Comparison of ENCODE assay signal across 8 cellular contexts in genomic region chr19:53977429-53977990, GRCh38. TPM values are rescaled to one million over a fixed set of nuclear protein-coding genes. Genes with fewer than 3 reads are reported as not detected.
A peak's percentile ranks its signal among the peaks of the same experiment; 100 is the strongest.
DNase-seq lines count a peak whose midpoint lies in the region; ATAC-seq and TF ChIP-seq lines count a peak whose summit lies in the region.

No MANE protein-coding gene starts in this region.

- no peak overlapping the region for H3K27ac Mint-ChIP-seq in activated CD8-positive, alpha-beta T cell treated with anti-CD3 and anti-CD28 coated beads, Interleukin-2, amount 10 ng/mL, durations not matched to agents 7 days and 5 days
- H3K27ac Mint-ChIP-seq in effector memory CD8-positive, alpha-beta T cell: no peak overlapping the region

- no peak overlapping the region for H3K27ac ChIP-seq in lower lobe of right lung

- H3K36me3 Mint-ChIP-seq in activated CD8-positive, alpha-beta T cell treated with anti-CD3 and anti-CD28 coated beads, Interleukin-2, amount 10 ng/mL, durations not matched to agents 7 days and 5 days (ENCODE audit: low read depth): peaks cover 4% of the 10 kb centered on the region
- H3K36me3 Mint-ChIP-seq in effector memory CD8-positive, alpha-beta T cell (ENCODE audit: insufficient read depth): peaks cover 3% of the 10 kb centered on the region

- CTCF ChIA-PET in activated CD8-positive, alpha-beta T cell treated with anti-CD3 and anti-CD28 coated beads, Interleukin-2, amount 10 ng/mL, durations not matched to agents 7 days and 5 days (lab: Charles Lee): interaction anchor here (1.2 kb wide), 1 partner anchor 46 kb away, joined by 5 read pairs; no protein-coding TSS in a partner anchor

- intact Hi-C loops in lower lobe of right lung (cut with DNase I): no loop called here

- H3K4me1 ChIP-seq in lower lobe of right lung: peaks cover 17% of the 10 kb centered on the region

- H3K27me3 ChIP-seq in lower lobe of right lung (ENCODE audit: low read depth): peaks cover 74% of the 10 kb centered on the region

- peak; percentile 26 for DNase-seq in NK-92 treated with Interleukin-12 subunit alpha and Interleukin-12 subunit beta, amount 100 ng/mL, for 24 hours (lab: John Stamatoyannopoulos, UW)
- DNase-seq in NK-92 (lab: John Stamatoyannopoulos, UW; ENCODE audit: unreplicated experiment) (no peak), NCI-H748 treated with DMSO at 0.1 percent for 48 hours (lab: John Stamatoyannopoulos, UW) (peak; percentile 85), lower lobe of right lung (peak; percentile 72)
- peak; percentile 71 for DNase-seq in activated CD8-positive, alpha-beta T cell treated with anti-CD3 and anti-CD28 coated beads, Interleukin-2, amount 10 ng/mL, durations not matched to agents 7 days and 5 days
- peak; percentile 48 to 58 (median 49) for DNase-seq in effector memory CD8-positive, alpha-beta T cell
- DNase-seq in stimulated activated CD4-positive, alpha-beta T cell treated with anti-CD3 and anti-CD28 coated beads, TNF-alpha, amount 100 ng/mL, for 24 hours (ENCODE audit: low read depth in 3 of 3): peak; percentile 39 to 58 (median 45)

- H3K4me3 ChIP-seq in lower lobe of right lung: peak overlapping the region; percentile 40

- peaks cover 8% of the 10 kb centered on the region for H3K9me3 Mint-ChIP-seq in activated CD8-positive, alpha-beta T cell treated with anti-CD3 and anti-CD28 coated beads, Interleukin-2, amount 10 ng/mL, durations not matched to agents 7 days and 5 days (ENCODE audit: insufficient read depth)
- peaks cover 0 to 9% of the 10 kb centered on the region in 2 donors for H3K9me3 Mint-ChIP-seq in effector memory CD8-positive, alpha-beta T cell

- ATAC-seq in activated CD8-positive, alpha-beta T cell treated with anti-CD3 and anti-CD28 coated beads, Interleukin-2, amount 10 ng/mL, durations not matched to agents 7 days and 5 days: peak; percentile 73
- peak; percentile 84 for ATAC-seq in effector memory CD8-positive, alpha-beta T cell (replicated peaks)
- ATAC-seq in lower lobe of right lung (peak; percentile 81 to 90), HG03097 (IDR thresholded peaks at IDR 0.05; ENCODE audit: low FRiP score, unreplicated experiment) (no peak)

- H3K4me3 Mint-ChIP-seq in activated CD8-positive, alpha-beta T cell treated with anti-CD3 and anti-CD28 coated beads, Interleukin-2, amount 10 ng/mL, durations not matched to agents 7 days and 5 days: peak overlapping the region; percentile 36
- peak overlapping the region; percentile 55 to 65 for H3K4me3 Mint-ChIP-seq in effector memory CD8-positive, alpha-beta T cell

- POLR2A ChIA-PET in activated CD8-positive, alpha-beta T cell treated with anti-CD3 and anti-CD28 coated beads, Interleukin-2, amount 10 ng/mL, durations not matched to agents 7 days and 5 days (lab: Charles Lee): no interaction called here

- no peaks in the 10 kb centered on the region for H3K9me3 ChIP-seq in lower lobe of right lung

- H3K27me3 Mint-ChIP-seq in activated CD8-positive, alpha-beta T cell treated with anti-CD3 and anti-CD28 coated beads, Interleukin-2, amount 10 ng/mL, durations not matched to agents 7 days and 5 days (ENCODE audit: low read depth): peaks cover 38% of the 10 kb centered on the region
- peaks cover 57 to 71% of the 10 kb centered on the region in 2 donors for H3K27me3 Mint-ChIP-seq in effector memory CD8-positive, alpha-beta T cell

- H3K36me3 ChIP-seq in lower lobe of right lung: no peaks in the 10 kb centered on the region

- no peak for TF ChIP-seq CTCF in lower lobe of right lung (IDR thresholded peaks at IDR 0.05)

- peaks cover 18% of the 10 kb centered on the region for H3K4me1 Mint-ChIP-seq in activated CD8-positive, alpha-beta T cell treated with anti-CD3 and anti-CD28 coated beads, Interleukin-2, amount 10 ng/mL, durations not matched to agents 7 days and 5 days (ENCODE audit: low read depth)
- peaks cover 20 to 23% of the 10 kb centered on the region in 2 donors for H3K4me1 Mint-ChIP-seq in effector memory CD8-positive, alpha-beta T cell (ENCODE audit: low read depth in 2 of 2)

RNA-seq across cellular contexts. Expression of gene CACNG6, which starts 13.9 kb away (rescaled TPM):
- not detected for total RNA-seq in activated CD8-positive, alpha-beta T cell treated with anti-CD3 and anti-CD28 coated beads, Interleukin-2, amount 10 ng/mL, durations not matched to agents 7 days and 5 days
- 2.2 TPM for total RNA-seq in lower lobe of right lung

RNA-seq across cellular contexts. Expression of gene CACNG8, which starts 14.8 kb away (rescaled TPM):
- total RNA-seq in activated CD8-positive, alpha-beta T cell treated with anti-CD3 and anti-CD28 coated beads, Interleukin-2, amount 10 ng/mL, durations not matched to agents 7 days and 5 days: not detected
- total RNA-seq in lower lobe of right lung: 0.21 TPM
